29 cellular contexts compared by ENCODE assay signal in the genomic region with DNA sequence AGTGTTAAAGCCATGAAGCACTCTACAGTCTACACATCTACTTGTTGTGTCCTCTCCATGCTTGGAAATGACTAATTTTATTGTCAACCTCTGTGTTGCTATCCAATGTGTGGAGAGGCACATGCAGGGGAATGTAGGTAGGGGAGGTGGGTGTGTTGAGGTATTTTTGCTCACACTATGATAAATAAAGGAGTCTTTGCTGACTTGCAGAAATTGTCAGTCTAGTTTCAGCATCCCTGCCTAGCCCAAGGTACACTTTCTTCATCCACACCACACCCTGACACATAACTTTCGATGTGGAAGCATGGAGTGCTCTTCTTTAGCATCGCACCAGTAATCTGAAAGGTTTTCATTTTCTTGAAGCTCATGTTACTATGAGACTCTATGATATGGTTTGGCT.
"Had no signal": no experiment of that assay in that cellular context is flagged by ENCODE, and none has a peak within 500 bp of the region (broad histone marks: within the 10 kb centered on the region; RNA-seq: fewer than 3 reads in every experiment).

No MANE protein-coding gene starts in this region.

- H3K27me3 ChIP-seq: colonic mucosa, dorsolateral prefrontal cortex, esophagus muscularis mucosa, esophagus squamous epithelium, foreskin keratinocyte, gastrocnemius medialis, gastroesophageal sphincter, heart left ventricle, heart right ventricle, hepatocyte had no signal

- ATAC-seq: effector memory CD8-positive, alpha-beta T cell; esophagus mucosa; foreskin keratinocyte; gastrocnemius medialis; gastroesophageal sphincter; heart left ventricle; heart right ventricle had no signal

- H3K4me1 ChIP-seq: colonic mucosa, esophagus muscularis mucosa, esophagus squamous epithelium, foreskin keratinocyte, gastrocnemius medialis, gastroesophageal sphincter, heart left ventricle, heart right ventricle had no signal

- H3K79me2 ChIP-seq: hepatocyte had no signal

- FAIRE-seq: endometrium, endothelial cell of umbilical vein, frontal cortex had no signal

- H3K4me2 ChIP-seq: hepatocyte had no signal

- H3K27me3 Mint-ChIP-seq: dendritic cell treated with granulocyte-macrophage colony-stimulating factor and Interleukin-4, amounts not matched to agents 40 ng/mL and 50 ng/mL, for 4 days; effector memory CD8-positive, alpha-beta T cell had no signal

- H3K27ac Mint-ChIP-seq: dendritic cell treated with granulocyte-macrophage colony-stimulating factor and Interleukin-4, amounts not matched to agents 40 ng/mL and 50 ng/mL, for 4 days; effector memory CD8-positive, alpha-beta T cell; endodermal cell had no signal

- DNase-seq: colonic mucosa; cortex of kidney; dermis blood vessel endothelial cell; dorsolateral prefrontal cortex; effector CD4-positive, alpha-beta T cell; effector CD8-positive, alpha-beta T cell; effector memory CD4-positive, alpha-beta T cell; effector memory CD8-positive, alpha-beta T cell; endodermal cell; erythroblast; esophagus squamous epithelium; foreskin fibroblast; foreskin keratinocyte; foreskin melanocyte; gastrocnemius medialis; glutamatergic neuron; head of caudate nucleus; heart left ventricle; heart right ventricle had no signal

- H3K4me3 Mint-ChIP-seq: dendritic cell treated with granulocyte-macrophage colony-stimulating factor and Interleukin-4, amounts not matched to agents 40 ng/mL and 50 ng/mL, for 4 days; effector memory CD8-positive, alpha-beta T cell; endodermal cell had no signal

- H3K4me3 ChIP-seq: colonic mucosa, coronary artery, dorsolateral prefrontal cortex, esophagus muscularis mucosa, esophagus squamous epithelium, gastrocnemius medialis, gastroesophageal sphincter, heart left ventricle, heart right ventricle, hepatocyte had no signal

- H3K27ac ChIP-seq: colonic mucosa, coronary artery, dorsolateral prefrontal cortex, epithelial cell of prostate, esophagus muscularis mucosa, esophagus squamous epithelium, foreskin keratinocyte, gastroesophageal sphincter, heart left ventricle, heart right ventricle, hepatocyte had no signal

- H3K9me3 ChIP-seq: colonic mucosa, esophagus muscularis mucosa, esophagus squamous epithelium, gastrocnemius medialis, gastroesophageal sphincter, heart left ventricle, heart right ventricle had no signal

- H3K9me3 Mint-ChIP-seq: dendritic cell treated with granulocyte-macrophage colony-stimulating factor and Interleukin-4, amounts not matched to agents 40 ng/mL and 50 ng/mL, for 4 days had no signal

- H3K4me1 Mint-ChIP-seq: endodermal cell had no signal

- H3K36me3 ChIP-seq: colonic mucosa, esophagus muscularis mucosa, esophagus squamous epithelium, gastroesophageal sphincter, heart left ventricle, heart right ventricle had no signal

- H2AFZ ChIP-seq: hepatocyte had no signal
